In genomic region chr4:74117024-74117534, GRCh38 we compare ENCODE assay signal across 9 cellular contexts. TPM values are rescaled to one million over a fixed set of nuclear protein-coding genes. Genes with fewer than 3 reads are reported as not detected.
DNase-seq lines count a peak whose midpoint lies in the region; ATAC-seq and TF ChIP-seq lines count a peak whose summit lies in the region.
"Had no signal": no experiment of that assay in that cellular context is flagged by ENCODE, and none has a peak within 500 bp of the region (broad histone marks: within the 10 kb centered on the region; RNA-seq: fewer than 3 reads in every experiment).

No MANE protein-coding gene starts in this region.

- CTCF ChIA-PET in activated CD4-positive, alpha-beta T cell treated with anti-CD3 and anti-CD28 coated beads for 36 hours (lab: Charles Lee) = no interaction called here

- H3K27ac Mint-ChIP-seq in HFFc6 = peak overlapping the region; percentile 93
- H3K27ac Mint-ChIP-seq in activated CD4-positive, alpha-beta T cell treated with anti-CD3 and anti-CD28 coated beads for 36 hours = no peak overlapping the region

- 16% methylated on average over 3 of the region's 3 CpGs for WGBS in body of pancreas, 2 donors

- H3K36me3 ChIP-seq in body of pancreas (replicated peaks in 1 of 2; ENCODE audit: insufficient read depth in 1 of 2, low read depth in 2 of 2) = no peaks in the 10 kb centered on the region

- no peak overlapping the region for H3K4me3 ChIP-seq in body of pancreas

- ATAC-seq in body of pancreas = peak; percentile 99
- no peak for ATAC-seq in activated CD4-positive, alpha-beta T cell treated with anti-CD3 and anti-CD28 coated beads for 36 hours

- TF ChIP-seq POLR2A in body of pancreas (IDR thresholded peaks at IDR 0.05) = peak in 1 of 3 donors; percentile 12

- POLR2A ChIA-PET in activated CD4-positive, alpha-beta T cell treated with anti-CD3 and anti-CD28 coated beads for 36 hours (lab: Charles Lee) = no interaction called here

- H3K4me1 Mint-ChIP-seq in HFFc6 (ENCODE audit: low read depth) = peaks cover 71% of the 10 kb centered on the region
- H3K4me1 Mint-ChIP-seq in activated CD4-positive, alpha-beta T cell treated with anti-CD3 and anti-CD28 coated beads for 36 hours = no peaks in the 10 kb centered on the region
- H3K4me1 Mint-ChIP-seq: central memory CD8-positive, alpha-beta T cell had no signal

- H3K4me3 Mint-ChIP-seq in HFFc6 = peak overlapping the region; percentile 16
- no peak overlapping the region for H3K4me3 Mint-ChIP-seq in activated CD4-positive, alpha-beta T cell treated with anti-CD3 and anti-CD28 coated beads for 36 hours
- H3K4me3 Mint-ChIP-seq: central memory CD8-positive, alpha-beta T cell had no signal

- H3K36me3 Mint-ChIP-seq in HFFc6 (ENCODE audit: low read depth) = no peaks in the 10 kb centered on the region
- H3K36me3 Mint-ChIP-seq in activated CD4-positive, alpha-beta T cell treated with anti-CD3 and anti-CD28 coated beads for 36 hours (ENCODE audit: low read depth) = no peaks in the 10 kb centered on the region

- H3K27me3 ChIP-seq in body of pancreas = no peaks in the 10 kb centered on the region

- peak overlapping the region; percentile 61 to 90 (median 76) for H3K27ac ChIP-seq in body of pancreas

- H3K27me3 Mint-ChIP-seq in HFFc6 (ENCODE audit: insufficient read depth) = no peaks in the 10 kb centered on the region; the same call in 1 of the 2 replicates
- H3K27me3 Mint-ChIP-seq in activated CD4-positive, alpha-beta T cell treated with anti-CD3 and anti-CD28 coated beads for 36 hours = no peaks in the 10 kb centered on the region

- TF ChIP-seq CTCF in HFFc6 (IDR thresholded peaks at IDR 0.05) = no peak
- TF ChIP-seq CTCF in body of pancreas (IDR thresholded peaks at IDR 0.05) = no peak

- peaks cover 21% of the 10 kb centered on the region for H3K4me1 ChIP-seq in body of pancreas

- H3K9me3 ChIP-seq in body of pancreas = no peaks in the 10 kb centered on the region

- H3K9me3 Mint-ChIP-seq in HFFc6 = no peaks in the 10 kb centered on the region
- H3K9me3 Mint-ChIP-seq in activated CD4-positive, alpha-beta T cell treated with anti-CD3 and anti-CD28 coated beads for 36 hours (ENCODE audit: low read depth) = peaks cover 2% of the 10 kb centered on the region
- H3K9me3 Mint-ChIP-seq: central memory CD8-positive, alpha-beta T cell had no signal

- DNase-seq in HFFc6 (peak; percentile 93), body of pancreas (peak; percentile 85 to 96 (median 88)), inferior parietal cortex (ENCODE audit: extremely low spot score) (peak; percentile 75), stromal cell of bone marrow (ENCODE audit: low read depth) (peak; percentile 98), NCI-H146 treated with DMSO at 0.1 percent for 48 hours (lab: John Stamatoyannopoulos, UW; ENCODE audit: unreplicated experiment) (no peak), HuH-7.5 (ENCODE audit: low spot score) (no peak)
- DNase-seq in activated CD4-positive, alpha-beta T cell treated with anti-CD3 and anti-CD28 coated beads for 36 hours = no peak
- DNase-seq in activated CD4-positive, CD25-positive, alpha-beta regulatory T cell treated with anti-CD3 and anti-CD28 coated beads, Interleukin-2, amount 50 U/mL, for 72 hours = no peak

- intact Hi-C loops in body of pancreas (cut with DNase I) = no loop called here
- intact Hi-C loops in activated CD4-positive, alpha-beta T cell treated with anti-CD3 and anti-CD28 coated beads for 36 hours (cut with DNase I, micrococcal nuclease) = no loop called here

RNA-seq across cellular contexts. Expression of gene CXCL2, which starts 18.1 kb away (rescaled TPM):
- total RNA-seq in HFFc6 (2021; fragmentation: NEBNext Ultra II Directional; extraction: Animal tissue kit (Norgen Biotek cat#: 25700)) = 1 to 10 TPM; 1.1 to 3.2 (median 1.9) TPM
- 10 to 100 TPM; 27.4 to 39.4 TPM for total RNA-seq in body of pancreas
- total RNA-seq in activated CD4-positive, alpha-beta T cell treated with anti-CD3 and anti-CD28 coated beads for 36 hours = not detected

RNA-seq across cellular contexts. Expression of gene MTHFD2L, which starts 40.8 kb away (rescaled TPM):
- total RNA-seq in HFFc6 (2021; fragmentation: NEBNext Ultra II Directional; extraction: Animal tissue kit (Norgen Biotek cat#: 25700)) = 1 to 10 TPM; 5.2 to 9.0 (median 8.1) TPM
- total RNA-seq in body of pancreas = 10 to 100 TPM; 13.2 to 13.8 TPM
- total RNA-seq in activated CD4-positive, alpha-beta T cell treated with anti-CD3 and anti-CD28 coated beads for 36 hours = 1 to 10 TPM; 6.4 to 6.9 TPM

Comparison
In these comparisons a context has a peak if more than half of its experiments do, and no peak if none do; other contexts are left out.
1. DNase-seq: peak in HFFc6 (single experiment), body of pancreas (4 of 4), inferior parietal cortex (single experiment) and stromal cell of bone marrow (single experiment); none in activated CD4-positive, alpha-beta T cell treated with anti-CD3 and anti-CD28 coated beads for 36 hours (single experiment), NCI-H146 treated with DMSO at 0.1 percent for 48 hours (single experiment), HuH-7.5 (single experiment) and activated CD4-positive, CD25-positive, alpha-beta regulatory T cell treated with anti-CD3 and anti-CD28 coated beads, Interleukin-2, amount 50 U/mL, for 72 hours (single experiment).
2. RNA of gene CXCL2, which starts 18.1 kb away (total RNA-seq): 27.4 to 39.4 TPM in body of pancreas; 1.1 to 3.2 TPM in HFFc6 and not detected in activated CD4-positive, alpha-beta T cell treated with anti-CD3 and anti-CD28 coated beads for 36 hours; every median in the first group is over 4 times any median in the second.